Comparison of ENCODE assay signal across 8 cellular contexts in the genomic region with DNA sequence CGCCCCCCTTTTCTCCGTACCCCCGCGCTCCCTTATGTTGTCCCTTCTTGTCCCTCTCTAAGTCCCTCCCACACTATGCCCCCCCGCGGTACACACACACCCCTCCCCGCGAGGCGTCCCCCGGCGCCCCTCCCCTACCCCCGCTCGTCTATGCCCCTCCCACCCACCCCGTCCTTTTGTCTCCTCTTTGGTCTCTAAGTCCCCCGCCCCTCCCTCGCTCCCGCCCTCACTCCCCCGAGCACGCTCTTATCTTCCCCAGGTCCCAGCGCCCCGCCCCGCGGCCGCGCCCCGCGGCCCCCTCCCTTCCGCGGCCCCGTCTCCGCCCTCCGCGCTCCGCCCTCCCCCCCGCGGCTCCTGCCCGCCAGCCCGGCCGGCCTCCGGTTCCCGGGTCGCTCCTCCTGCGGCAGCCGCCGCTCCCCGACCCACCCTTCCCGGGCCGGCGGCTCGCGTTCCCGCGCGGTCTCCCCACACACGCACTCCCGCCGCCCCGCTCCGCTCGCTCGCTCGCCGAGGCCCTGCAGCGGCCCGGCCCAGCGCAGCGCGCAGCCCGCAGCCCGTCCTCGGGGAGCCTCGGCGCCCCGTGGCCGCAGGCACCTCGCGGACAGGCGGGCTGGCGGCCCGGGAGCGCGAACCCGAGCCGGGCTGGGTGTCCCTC. TPM values are rescaled to one million over a fixed set of nuclear protein-coding genes. Genes with fewer than 3 reads are reported as not detected.
DNase-seq lines count a peak whose midpoint lies in the region; ATAC-seq and TF ChIP-seq lines count a peak whose summit lies in the region.

No MANE protein-coding gene starts in this region.

- peak; percentile 25 for TF ChIP-seq POLR2A in GM15510 (IDR thresholded peaks at IDR 0.05; ENCODE audit: borderline replicate concordance, extremely low read depth, insufficient read length)
- TF ChIP-seq POLR2A in lower leg skin (IDR thresholded peaks at IDR 0.05): no peak

- intact Hi-C loops in lower leg skin (cut with DNase I; ENCODE audit: low total_unique reads): no loop called here

- peak; percentile 85 to 92 for DNase-seq in NCI-H524 (lab: John Stamatoyannopoulos, UW)
- peak; percentile 77 to 82 for DNase-seq in activated CD4-positive, alpha-beta T cell treated with anti-CD3 and anti-CD28 coated beads, Interleukin-2, amount 50 U/mL, for 48 hours
- peak; percentile 75 to 91 for DNase-seq in dermis microvascular lymphatic vessel endothelial cell (ENCODE audit: low read depth in 2 of 2)
- DNase-seq in lower leg skin (ENCODE audit: low spot score in 2 of 2): peak; percentile 87 to 97
- DNase-seq in stimulated activated CD4-positive, alpha-beta T cell treated with anti-CD3 and anti-CD28 coated beads, Interleukin-4, amount 100 ng/mL, for 24 hours: peak; percentile 63

- TF ChIP-seq CTCF in lower leg skin (IDR thresholded peaks at IDR 0.05): no peak

- peak overlapping the region; percentile 23 for H3K4me3 ChIP-seq in lower leg skin (ENCODE audit: low read depth, poor library complexity, severe bottlenecking)

- ATAC-seq in HG03045 (IDR thresholded peaks at IDR 0.05; ENCODE audit: unreplicated experiment) (peak; percentile 54), HG03025 (IDR thresholded peaks at IDR 0.05; ENCODE audit: low FRiP score, unreplicated experiment) (no peak)

- 0 to 45% methylated on average over 5 to 45 of the region's 84 CpGs for WGBS in lower leg skin, 2 donors

RNA-seq across cellular contexts. Expression of gene UTP14A, which starts 26.3 kb away (rescaled TPM):
- total RNA-seq in dermis microvascular lymphatic vessel endothelial cell: 12.4 and 13.5 TPM in 2 replicates
- 10 to 100 TPM; 10.5 to 12.6 (median 11.1) TPM for total RNA-seq in lower leg skin

RNA-seq across cellular contexts. Expression of gene BCORL1, which starts 50.2 kb away (rescaled TPM):
- total RNA-seq in dermis microvascular lymphatic vessel endothelial cell (1.7 and 4.2 TPM in 2 replicates), lower leg skin (10 to 100 TPM in 1 of 4 donors, 1 to 10 TPM in 3; 4.3 to 10.0 (median 7.9) TPM)
